Comparison of ENCODE assay signal across 19 cellular contexts in genomic region chr10:70872281-70872680, GRCh38. TPM values are rescaled to one million over a fixed set of nuclear protein-coding genes. Genes with fewer than 3 reads are reported as not detected.
DNase-seq lines count a peak whose midpoint lies in the region; ATAC-seq and TF ChIP-seq lines count a peak whose summit lies in the region.
"Had no signal": no experiment of that assay in that cellular context is flagged by ENCODE, and none has a peak within 500 bp of the region (broad histone marks: within the 10 kb centered on the region; RNA-seq: fewer than 3 reads in every experiment).

No MANE protein-coding gene starts in this region.

- no peak overlapping the region for H3K4ac ChIP-seq in trophoblast cell (ENCODE audit: low read depth, low read length)

- H3K9ac ChIP-seq in trophoblast cell (ENCODE audit: low read length) = no peak overlapping the region
- H3K9ac ChIP-seq: BLaER1 had no signal

- no peaks in the 10 kb centered on the region for H3K79me1 ChIP-seq in trophoblast cell (ENCODE audit: low read length)

- H4K91ac ChIP-seq in trophoblast cell (ENCODE audit: low read depth, low read length) = no peak overlapping the region

- no peak overlapping the region for H2AK5ac ChIP-seq in trophoblast cell (ENCODE audit: low read length)

- no peak overlapping the region for H2BK12ac ChIP-seq in trophoblast cell (ENCODE audit: low read length)

- H3K27me3 ChIP-seq in WERI-Rb-1 (ENCODE audit: insufficient read depth, low read depth, severe bottlenecking) = no peaks in the 10 kb centered on the region
- H3K27me3 ChIP-seq in trophoblast cell (ENCODE audit: insufficient read depth, low read length) = no peaks in the 10 kb centered on the region
- H3K27me3 ChIP-seq: BE2C, BLaER1 had no signal

- no peaks in the 10 kb centered on the region for H3K9me3 ChIP-seq in WERI-Rb-1 (ENCODE audit: severe bottlenecking)
- no peaks in the 10 kb centered on the region for H3K9me3 ChIP-seq in trophoblast cell (ENCODE audit: insufficient read depth, low read depth, low read length)
- H3K9me3 ChIP-seq: A549, BE2C, BLaER1, Caco-2 had no signal

- H2BK5ac ChIP-seq in trophoblast cell (ENCODE audit: low read depth, low read length, poor library complexity) = no peak overlapping the region

- DNase-seq in NCI-H82 (lab: John Stamatoyannopoulos, UW) (peak; percentile 15), NCI-H82 treated with DMSO at 0.1 percent for 48 hours (lab: John Stamatoyannopoulos, UW; ENCODE audit: unreplicated experiment) (no peak), WERI-Rb-1 (no peak), trophoblast cell (no peak), Ammon's horn (ENCODE audit: low spot score) (no peak), LoVo (ENCODE audit: low spot score) (no peak)
- DNase-seq: AML-193; BE2C; C1 segment of cervical spinal cord; Caco-2; Calu3; CD4-positive, alpha-beta T cell; CD8-positive, alpha-beta T cell; DMS79 treated with DMSO at 0.1 percent for 48 hours; GF-D8 had no signal

- no peak overlapping the region for H2BK120ac ChIP-seq in trophoblast cell (ENCODE audit: insufficient read depth, low read length, poor library complexity)

- no peak for TF ChIP-seq CTCF in WERI-Rb-1 (IDR thresholded peaks at IDR 0.05; ENCODE audit: low read depth, low read length)

- no CpG with 5 or more reads among the region's 6 CpGs for WGBS in trophoblast cell (ENCODE audit: extremely low coverage, insufficient coverage, insufficient read length)

- no peaks in the 10 kb centered on the region for H3K79me2 ChIP-seq in trophoblast cell (ENCODE audit: control insufficient read depth, insufficient read depth, low read length, poor library complexity)

- H3K4me2 ChIP-seq in trophoblast cell (ENCODE audit: low read length) = no peak overlapping the region
- H3K4me2 ChIP-seq: A549, BLaER1 had no signal

- H3K23ac ChIP-seq in trophoblast cell (ENCODE audit: low read length) = no peak overlapping the region

- H4K8ac ChIP-seq in trophoblast cell (ENCODE audit: low read depth, low read length) = no peak overlapping the region

- peak overlapping the region; percentile 8; the same call in 1 of the 2 replicates for H3K27ac ChIP-seq in WERI-Rb-1
- no peak overlapping the region for H3K27ac ChIP-seq in trophoblast cell (ENCODE audit: low read depth, low read length)
- H3K27ac ChIP-seq: 22Rv1, A549, BLaER1 had no signal

- H3K4me3 ChIP-seq in WERI-Rb-1 (ENCODE audit: low read depth, low read length) = no peak overlapping the region
- H3K4me3 ChIP-seq in trophoblast cell (ENCODE audit: low read depth, low read length) = no peak overlapping the region
- H3K4me3 ChIP-seq: A549, BLaER1 had no signal

- ATAC-seq in GM18870 (IDR thresholded peaks at IDR 0.05; ENCODE audit: unreplicated experiment) = no peak
- ATAC-seq: A549; CD8-positive, alpha-beta T cell had no signal

- no peak overlapping the region for H3K18ac ChIP-seq in trophoblast cell (ENCODE audit: low read length)

- peak overlapping the region; percentile 36 for H4K12ac ChIP-seq in trophoblast cell (ENCODE audit: low read depth, low read length)

- no peak overlapping the region for H3K14ac ChIP-seq in trophoblast cell (ENCODE audit: low read length)

- H2AFZ ChIP-seq in trophoblast cell (ENCODE audit: insufficient read depth, low read length, poor library complexity) = no peak overlapping the region

- H3K36me3 ChIP-seq in WERI-Rb-1 (peaks cover 14% of the 10 kb centered on the region), trophoblast cell (ENCODE audit: control insufficient read depth in 1 of 2, insufficient read depth in 2 of 2, low read length in 2 of 2) (peaks cover 15 to 38% of the 10 kb centered on the region in 2 experiments)

- H3K4me1 ChIP-seq in trophoblast cell (ENCODE audit: control insufficient read depth in 1 of 2, insufficient read depth in 2 of 2, low read length in 2 of 2) = no peaks in the 10 kb centered on the region
- H3K4me1 ChIP-seq: A549, Caco-2 had no signal

RNA-seq across cellular contexts. Expression of gene PCBD1, which starts 16.1 kb away (rescaled TPM):
- 32.4 and 34.1 TPM in 2 replicates for polyA plus RNA-seq in trophoblast cell (2013)

RNA-seq across cellular contexts. Expression of gene SGPL1, which starts 56.5 kb away (rescaled TPM):
- 28.1 and 29.4 TPM in 2 replicates for polyA plus RNA-seq in trophoblast cell (2013)
